8 cellular contexts compared by ENCODE assay signal in the genomic region with DNA sequence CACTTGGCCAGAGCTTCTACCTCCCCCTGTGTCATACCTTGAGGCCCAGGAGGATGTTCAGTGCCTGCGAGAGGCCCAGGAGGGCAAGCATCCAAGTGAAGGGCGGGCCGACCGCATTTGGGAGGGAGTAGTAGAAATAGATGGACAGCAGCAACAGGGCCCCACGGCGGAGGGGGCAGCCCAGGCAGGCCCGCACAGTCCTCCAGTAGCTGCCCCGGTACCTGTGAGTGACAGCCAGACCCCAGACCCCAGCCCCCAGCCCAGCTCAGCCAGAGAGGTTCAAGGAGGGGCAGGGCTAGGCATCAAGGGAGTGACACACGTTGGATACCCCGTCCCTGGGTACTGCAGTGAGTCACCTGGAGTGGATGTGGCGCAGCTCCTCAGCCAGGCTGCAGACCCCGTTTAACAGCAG. TPM values are rescaled to one million over a fixed set of nuclear protein-coding genes. Genes with fewer than 3 reads are reported as not detected.
DNase-seq lines count a peak whose midpoint lies in the region; ATAC-seq and TF ChIP-seq lines count a peak whose summit lies in the region.

No MANE protein-coding gene starts in this region.

- peaks cover 23 to 68% (median 45%) of the 10 kb centered on the region in 4 donors for H3K4me1 Mint-ChIP-seq in CD4-positive, alpha-beta memory T cell
- H3K4me1 Mint-ChIP-seq in T-helper 1 cell treated with Interleukin-12 subunit alpha and Interleukin-12 subunit beta and Interleukin-4 antibody, amounts not matched to agents 30 μg/mL and 1 μg/mL, for 36 hours (ENCODE audit: low read depth): peaks cover 48% of the 10 kb centered on the region

- no peaks in the 10 kb centered on the region for H3K9me3 Mint-ChIP-seq in CD4-positive, alpha-beta memory T cell
- H3K9me3 Mint-ChIP-seq in T-helper 1 cell treated with Interleukin-12 subunit alpha and Interleukin-12 subunit beta and Interleukin-4 antibody, amounts not matched to agents 30 μg/mL and 1 μg/mL, for 36 hours: no peaks in the 10 kb centered on the region

- CTCF ChIA-PET in CD4-positive, alpha-beta memory T cell (lab: Charles Lee; ENCODE audit: partially characterized antibody): interaction anchor here (0.9 to 11.3 kb wide), 8 partner anchors 7 to 152 kb away, joined by 3 to 97 read pairs (median 11); partner anchors contain the start of gene SMIM33

- no peak for TF ChIP-seq CTCF in dorsolateral prefrontal cortex (IDR thresholded peaks at IDR 0.05 in 54 of 56, conservative IDR thresholded peaks at IDR 0.05 in 2 of 56; ENCODE audit: low read depth in 1 of 56, partially characterized antibody in 56 of 56)
- no peak for TF ChIP-seq CTCF in osteoblast (IDR thresholded peaks at IDR 0.05; ENCODE audit: extremely low read depth, low read depth, low read length)

- peaks cover 3% of the 10 kb centered on the region for H4K20me1 ChIP-seq in osteoblast (ENCODE audit: insufficient read depth, low read length)

- no peaks in the 10 kb centered on the region for H3K27me3 ChIP-seq in CD4-positive, alpha-beta memory T cell (ENCODE audit: insufficient read depth, low read length)
- H3K27me3 ChIP-seq in dorsolateral prefrontal cortex: no peaks in the 10 kb centered on the region
- H3K27me3 ChIP-seq in osteoblast (ENCODE audit: insufficient read depth, low read length): no peaks in the 10 kb centered on the region

- H3K27ac ChIP-seq in CD4-positive, alpha-beta memory T cell (ENCODE audit: low read depth, low read length): peak overlapping the region; percentile 86
- peak overlapping the region in 44 of 59 donors; percentile 17 to 87 (median 75) for H3K27ac ChIP-seq in dorsolateral prefrontal cortex
- peak overlapping the region; percentile 98 for H3K27ac ChIP-seq in osteoblast (ENCODE audit: low read depth, low read length)

- peak overlapping the region; percentile 92 to 98 (median 94) for H3K4me3 Mint-ChIP-seq in CD4-positive, alpha-beta memory T cell
- peak overlapping the region; percentile 90 for H3K4me3 Mint-ChIP-seq in T-helper 1 cell treated with Interleukin-12 subunit alpha and Interleukin-12 subunit beta and Interleukin-4 antibody, amounts not matched to agents 30 μg/mL and 1 μg/mL, for 36 hours

- H2AFZ ChIP-seq in osteoblast (ENCODE audit: low read length): peak overlapping the region; percentile 84

- ATAC-seq in GM21447 (IDR thresholded peaks at IDR 0.05; ENCODE audit: unreplicated experiment) (no peak), GM18505 (IDR thresholded peaks at IDR 0.05; ENCODE audit: unreplicated experiment) (no peak), GM21717 (IDR thresholded peaks at IDR 0.05; ENCODE audit: unreplicated experiment) (no peak)

- TF ChIP-seq POLR2A in GM18505 (IDR thresholded peaks at IDR 0.05; ENCODE audit: borderline replicate concordance, extremely low read depth, insufficient read depth, insufficient read length): no peak

- peaks cover 22% of the 10 kb centered on the region for H3K36me3 ChIP-seq in CD4-positive, alpha-beta memory T cell (ENCODE audit: insufficient read depth, low read length)
- peaks cover 30% of the 10 kb centered on the region for H3K36me3 ChIP-seq in osteoblast (ENCODE audit: insufficient read depth, low read length)

- DNase-seq in CD4-positive, alpha-beta memory T cell: peak in 2 of 5 donors; percentile 16 to 77
- no peak for DNase-seq in dorsolateral prefrontal cortex
- DNase-seq in osteoblast (ENCODE audit: insufficient read length, low spot score, missing footprints): peak; percentile 89
- no peak for DNase-seq in COLO829 (ENCODE audit: low spot score)

- no peaks in the 10 kb centered on the region for H3K9me3 ChIP-seq in CD4-positive, alpha-beta memory T cell (ENCODE audit: control insufficient read depth in 1 of 2, low read length in 2 of 2)
- no peaks in the 10 kb centered on the region for H3K9me3 ChIP-seq in osteoblast (ENCODE audit: low read depth, low read length)

- intact Hi-C loops in CD4-positive, alpha-beta memory T cell (cut with micrococcal nuclease): no loop called here
- intact Hi-C loops in dorsolateral prefrontal cortex (cut with DNase I): no loop called here

- H3K79me2 ChIP-seq in osteoblast (ENCODE audit: insufficient read depth, low read length): peaks cover 28% of the 10 kb centered on the region

- peak overlapping the region; percentile 90 for H3K4me2 ChIP-seq in osteoblast (ENCODE audit: insufficient read depth, low read length)

- peak overlapping the region; percentile 90 to 98 (median 97) for H3K27ac Mint-ChIP-seq in CD4-positive, alpha-beta memory T cell
- peak overlapping the region; percentile 94 for H3K27ac Mint-ChIP-seq in T-helper 1 cell treated with Interleukin-12 subunit alpha and Interleukin-12 subunit beta and Interleukin-4 antibody, amounts not matched to agents 30 μg/mL and 1 μg/mL, for 36 hours

- POLR2A ChIA-PET in CD4-positive, alpha-beta memory T cell (lab: Charles Lee; ENCODE audit: partially characterized antibody): interaction anchor here (1.2 to 5.2 kb wide), 18 partner anchors 11 to 187 kb away, joined by 3 to 131 read pairs (median 18); partner anchors contain the start of genes DNAJC18, ECSCR, MATR3 and PAIP2

- H3K4me1 ChIP-seq in CD4-positive, alpha-beta memory T cell (ENCODE audit: insufficient read depth, low read length): peaks cover 53% of the 10 kb centered on the region
- H3K4me1 ChIP-seq in osteoblast (ENCODE audit: insufficient read depth, low read length): peaks cover 24% of the 10 kb centered on the region

- peaks cover 28 to 47% of the 10 kb centered on the region in 2 donors for H3K36me3 Mint-ChIP-seq in CD4-positive, alpha-beta memory T cell
- peaks cover 39% of the 10 kb centered on the region for H3K36me3 Mint-ChIP-seq in T-helper 1 cell treated with Interleukin-12 subunit alpha and Interleukin-12 subunit beta and Interleukin-4 antibody, amounts not matched to agents 30 μg/mL and 1 μg/mL, for 36 hours (ENCODE audit: low read depth)

- peak overlapping the region; percentile 82 to 95 for H3K4me3 ChIP-seq in CD4-positive, alpha-beta memory T cell (ENCODE audit: low read length in 2 of 2)
- H3K4me3 ChIP-seq in dorsolateral prefrontal cortex (peak overlapping the region in 52 of 59 donors; percentile 18 to 61 (median 41)), osteoblast (ENCODE audit: insufficient read depth, low read length) (peak overlapping the region; percentile 85)

- no peaks in the 10 kb centered on the region for H3K27me3 Mint-ChIP-seq in CD4-positive, alpha-beta memory T cell
- no peaks in the 10 kb centered on the region for H3K27me3 Mint-ChIP-seq in T-helper 1 cell treated with Interleukin-12 subunit alpha and Interleukin-12 subunit beta and Interleukin-4 antibody, amounts not matched to agents 30 μg/mL and 1 μg/mL, for 36 hours (ENCODE audit: low read depth)

RNA-seq across cellular contexts. Expression of gene STING1, which starts 1.4 kb away (rescaled TPM):
- 100 to 1,000 TPM; 141 to 144 TPM for total RNA-seq in CD4-positive, alpha-beta memory T cell
- polyA plus RNA-seq in CD4-positive, alpha-beta memory T cell: 100 to 1,000 TPM; 124 to 176 TPM
- total RNA-seq in dorsolateral prefrontal cortex (10 to 100 TPM in 68 of 120 experiments, 1 to 10 TPM in 52; 3.2 to 24.7 (median 10.5) TPM), osteoblast (46.3 and 48.3 TPM in 2 replicates)

RNA-seq across cellular contexts. Expression of gene SMIM33, which starts 10.3 kb away (rescaled TPM):
- 1 to 10 TPM; 1.1 to 1.2 TPM for total RNA-seq in CD4-positive, alpha-beta memory T cell
- polyA plus RNA-seq in CD4-positive, alpha-beta memory T cell: under 1 TPM; 0.31 to 0.94 TPM
- total RNA-seq in dorsolateral prefrontal cortex (not detected), osteoblast (not detected in 2 replicates)

RNA-seq across cellular contexts. Expression of gene ECSCR, which starts 18.6 kb away (rescaled TPM):
- under 1 TPM; 0.32 to 0.33 TPM for total RNA-seq in CD4-positive, alpha-beta memory T cell
- polyA plus RNA-seq in CD4-positive, alpha-beta memory T cell: not detected
- total RNA-seq in dorsolateral prefrontal cortex: 10 to 100 TPM in 2 of 120 experiments, 1 to 10 TPM in 105, under 1 TPM in 4, not detected in 9; 0.47 to 14.0 (median 3.3) TPM
- total RNA-seq in osteoblast: 0.36 TPM in 1 of 2 replicates, not detected in the other

RNA-seq across cellular contexts. Expression of gene DNAJC18, which starts 41.8 kb away (rescaled TPM):
- 1 to 10 TPM; 6.2 to 7.3 TPM for total RNA-seq in CD4-positive, alpha-beta memory T cell
- 1 to 10 TPM; 1.8 to 6.5 TPM for polyA plus RNA-seq in CD4-positive, alpha-beta memory T cell
- total RNA-seq in dorsolateral prefrontal cortex: 10 to 100 TPM; 26.6 to 69.5 (median 49.7) TPM
- 12.4 and 16.3 TPM in 2 replicates for total RNA-seq in osteoblast
